In the genomic region with DNA sequence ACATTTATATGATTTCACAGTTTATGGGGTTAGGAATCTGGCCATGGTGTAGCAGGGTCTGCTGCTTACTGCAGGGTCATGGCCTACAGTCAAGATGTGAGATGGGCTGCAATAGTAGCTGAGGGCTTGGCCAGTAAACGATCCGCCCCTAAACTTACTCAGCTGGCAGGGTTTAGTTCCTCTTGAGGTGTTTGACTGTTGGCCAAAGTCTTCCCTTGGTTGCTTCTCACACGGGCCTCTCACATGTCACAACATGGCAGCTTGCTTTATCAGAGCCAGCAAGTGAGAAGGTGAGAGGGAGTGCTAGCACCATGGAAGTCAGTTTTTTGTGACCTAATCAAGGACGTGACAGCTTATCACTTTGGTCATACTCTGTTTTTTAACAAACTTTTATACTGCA, we compare ENCODE assay signal across 1 cellular context.
TF ChIP-seq lines count a peak whose summit lies in the region.

No MANE protein-coding gene starts in this region.

TF ChIP-seq in K562, 482 proteins besides CTCF, POLR2A, EP300 and RAD21 (continued from another document and continues in another):
- TF ChIP-seq, protein P1, sequence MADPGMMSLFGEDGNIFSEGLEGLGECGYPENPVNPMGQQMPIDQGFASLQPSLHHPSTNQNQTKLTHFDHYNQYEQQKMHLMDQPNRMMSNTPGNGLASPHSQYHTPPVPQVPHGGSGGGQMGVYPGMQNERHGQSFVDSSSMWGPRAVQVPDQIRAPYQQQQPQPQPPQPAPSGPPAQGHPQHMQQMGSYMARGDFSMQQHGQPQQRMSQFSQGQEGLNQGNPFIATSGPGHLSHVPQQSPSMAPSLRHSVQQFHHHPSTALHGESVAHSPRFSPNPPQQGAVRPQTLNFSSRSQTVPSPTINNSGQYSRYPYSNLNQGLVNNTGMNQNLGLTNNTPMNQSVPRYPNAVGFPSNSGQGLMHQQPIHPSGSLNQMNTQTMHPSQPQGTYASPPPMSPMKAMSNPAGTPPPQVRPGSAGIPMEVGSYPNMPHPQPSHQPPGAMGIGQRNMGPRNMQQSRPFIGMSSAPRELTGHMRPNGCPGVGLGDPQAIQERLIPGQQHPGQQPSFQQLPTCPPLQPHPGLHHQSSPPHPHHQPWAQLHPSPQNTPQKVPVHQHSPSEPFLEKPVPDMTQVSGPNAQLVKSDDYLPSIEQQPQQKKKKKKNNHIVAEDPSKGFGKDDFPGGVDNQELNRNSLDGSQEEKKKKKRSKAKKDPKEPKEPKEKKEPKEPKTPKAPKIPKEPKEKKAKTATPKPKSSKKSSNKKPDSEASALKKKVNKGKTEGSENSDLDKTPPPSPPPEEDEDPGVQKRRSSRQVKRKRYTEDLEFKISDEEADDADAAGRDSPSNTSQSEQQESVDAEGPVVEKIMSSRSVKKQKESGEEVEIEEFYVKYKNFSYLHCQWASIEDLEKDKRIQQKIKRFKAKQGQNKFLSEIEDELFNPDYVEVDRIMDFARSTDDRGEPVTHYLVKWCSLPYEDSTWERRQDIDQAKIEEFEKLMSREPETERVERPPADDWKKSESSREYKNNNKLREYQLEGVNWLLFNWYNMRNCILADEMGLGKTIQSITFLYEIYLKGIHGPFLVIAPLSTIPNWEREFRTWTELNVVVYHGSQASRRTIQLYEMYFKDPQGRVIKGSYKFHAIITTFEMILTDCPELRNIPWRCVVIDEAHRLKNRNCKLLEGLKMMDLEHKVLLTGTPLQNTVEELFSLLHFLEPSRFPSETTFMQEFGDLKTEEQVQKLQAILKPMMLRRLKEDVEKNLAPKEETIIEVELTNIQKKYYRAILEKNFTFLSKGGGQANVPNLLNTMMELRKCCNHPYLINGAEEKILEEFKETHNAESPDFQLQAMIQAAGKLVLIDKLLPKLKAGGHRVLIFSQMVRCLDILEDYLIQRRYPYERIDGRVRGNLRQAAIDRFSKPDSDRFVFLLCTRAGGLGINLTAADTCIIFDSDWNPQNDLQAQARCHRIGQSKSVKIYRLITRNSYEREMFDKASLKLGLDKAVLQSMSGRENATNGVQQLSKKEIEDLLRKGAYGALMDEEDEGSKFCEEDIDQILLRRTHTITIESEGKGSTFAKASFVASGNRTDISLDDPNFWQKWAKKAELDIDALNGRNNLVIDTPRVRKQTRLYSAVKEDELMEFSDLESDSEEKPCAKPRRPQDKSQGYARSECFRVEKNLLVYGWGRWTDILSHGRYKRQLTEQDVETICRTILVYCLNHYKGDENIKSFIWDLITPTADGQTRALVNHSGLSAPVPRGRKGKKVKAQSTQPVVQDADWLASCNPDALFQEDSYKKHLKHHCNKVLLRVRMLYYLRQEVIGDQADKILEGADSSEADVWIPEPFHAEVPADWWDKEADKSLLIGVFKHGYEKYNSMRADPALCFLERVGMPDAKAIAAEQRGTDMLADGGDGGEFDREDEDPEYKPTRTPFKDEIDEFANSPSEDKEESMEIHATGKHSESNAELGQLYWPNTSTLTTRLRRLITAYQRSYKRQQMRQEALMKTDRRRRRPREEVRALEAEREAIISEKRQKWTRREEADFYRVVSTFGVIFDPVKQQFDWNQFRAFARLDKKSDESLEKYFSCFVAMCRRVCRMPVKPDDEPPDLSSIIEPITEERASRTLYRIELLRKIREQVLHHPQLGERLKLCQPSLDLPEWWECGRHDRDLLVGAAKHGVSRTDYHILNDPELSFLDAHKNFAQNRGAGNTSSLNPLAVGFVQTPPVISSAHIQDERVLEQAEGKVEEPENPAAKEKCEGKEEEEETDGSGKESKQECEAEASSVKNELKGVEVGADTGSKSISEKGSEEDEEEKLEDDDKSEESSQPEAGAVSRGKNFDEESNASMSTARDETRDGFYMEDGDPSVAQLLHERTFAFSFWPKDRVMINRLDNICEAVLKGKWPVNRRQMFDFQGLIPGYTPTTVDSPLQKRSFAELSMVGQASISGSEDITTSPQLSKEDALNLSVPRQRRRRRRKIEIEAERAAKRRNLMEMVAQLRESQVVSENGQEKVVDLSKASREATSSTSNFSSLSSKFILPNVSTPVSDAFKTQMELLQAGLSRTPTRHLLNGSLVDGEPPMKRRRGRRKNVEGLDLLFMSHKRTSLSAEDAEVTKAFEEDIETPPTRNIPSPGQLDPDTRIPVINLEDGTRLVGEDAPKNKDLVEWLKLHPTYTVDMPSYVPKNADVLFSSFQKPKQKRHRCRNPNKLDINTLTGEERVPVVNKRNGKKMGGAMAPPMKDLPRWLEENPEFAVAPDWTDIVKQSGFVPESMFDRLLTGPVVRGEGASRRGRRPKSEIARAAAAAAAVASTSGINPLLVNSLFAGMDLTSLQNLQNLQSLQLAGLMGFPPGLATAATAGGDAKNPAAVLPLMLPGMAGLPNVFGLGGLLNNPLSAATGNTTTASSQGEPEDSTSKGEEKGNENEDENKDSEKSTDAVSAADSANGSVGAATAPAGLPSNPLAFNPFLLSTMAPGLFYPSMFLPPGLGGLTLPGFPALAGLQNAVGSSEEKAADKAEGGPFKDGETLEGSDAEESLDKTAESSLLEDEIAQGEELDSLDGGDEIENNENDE (IDR thresholded peaks at IDR 0.05; ENCODE audit: low read depth, low read length) = no peak
- TF ChIP-seq ZNF184 (CRISPR knock-in tag; IDR thresholded peaks at IDR 0.05) = no peak
- TF ChIP-seq NFATC3 (IDR thresholded peaks at IDR 0.05) = no peak
- peak; percentile 90 for TF ChIP-seq EHMT2 (IDR thresholded peaks at IDR 0.05)
- TF ChIP-seq ZNF696 (CRISPR knock-in tag; conservative IDR thresholded peaks at IDR 0.05) = no peak
- peak; percentile 71; the same call in 1 of the 2 replicates for TF ChIP-seq ZNF766 (CRISPR knock-in tag; conservative IDR thresholded peaks at IDR 0.05)
- TF ChIP-seq ZNF445 (CRISPR knock-in tag; IDR thresholded peaks at IDR 0.05; ENCODE audit: low read depth) = no peak
- TF ChIP-seq, protein P2, sequence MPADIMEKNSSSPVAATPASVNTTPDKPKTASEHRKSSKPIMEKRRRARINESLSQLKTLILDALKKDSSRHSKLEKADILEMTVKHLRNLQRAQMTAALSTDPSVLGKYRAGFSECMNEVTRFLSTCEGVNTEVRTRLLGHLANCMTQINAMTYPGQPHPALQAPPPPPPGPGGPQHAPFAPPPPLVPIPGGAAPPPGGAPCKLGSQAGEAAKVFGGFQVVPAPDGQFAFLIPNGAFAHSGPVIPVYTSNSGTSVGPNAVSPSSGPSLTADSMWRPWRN (IDR thresholded peaks at IDR 0.05; ENCODE audit: low read depth) = no peak
- TF ChIP-seq JUND (IDR thresholded peaks at IDR 0.05; ENCODE audit: borderline replicate concordance, low read depth, low read length) = no peak
- TF ChIP-seq JUND (tag; IDR thresholded peaks at IDR 0.05; ENCODE audit: borderline replicate concordance, low read depth, low read length) = peak; percentile 31; the same call in 1 of the 3 replicates
- TF ChIP-seq, protein P3, sequence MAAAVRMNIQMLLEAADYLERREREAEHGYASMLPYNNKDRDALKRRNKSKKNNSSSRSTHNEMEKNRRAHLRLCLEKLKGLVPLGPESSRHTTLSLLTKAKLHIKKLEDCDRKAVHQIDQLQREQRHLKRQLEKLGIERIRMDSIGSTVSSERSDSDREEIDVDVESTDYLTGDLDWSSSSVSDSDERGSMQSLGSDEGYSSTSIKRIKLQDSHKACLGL (CRISPR knock-in tag; IDR thresholded peaks at IDR 0.05; ENCODE audit: borderline replicate concordance, poor library complexity, severe bottlenecking) = no peak
- peak; percentile 15; the same call in 1 of the 2 replicates for TF ChIP-seq CBFA2T3 (IDR thresholded peaks at IDR 0.05)
- no peak for TF ChIP-seq KDM2B (CRISPR knock-in tag; IDR thresholded peaks at IDR 0.05)
- peak; percentile 68 for TF ChIP-seq L3MBTL2 (IDR thresholded peaks at IDR 0.05)
- TF ChIP-seq CHD2 (IDR thresholded peaks at IDR 0.05; ENCODE audit: low read depth, low read length) = no peak
- TF ChIP-seq, protein P4, sequence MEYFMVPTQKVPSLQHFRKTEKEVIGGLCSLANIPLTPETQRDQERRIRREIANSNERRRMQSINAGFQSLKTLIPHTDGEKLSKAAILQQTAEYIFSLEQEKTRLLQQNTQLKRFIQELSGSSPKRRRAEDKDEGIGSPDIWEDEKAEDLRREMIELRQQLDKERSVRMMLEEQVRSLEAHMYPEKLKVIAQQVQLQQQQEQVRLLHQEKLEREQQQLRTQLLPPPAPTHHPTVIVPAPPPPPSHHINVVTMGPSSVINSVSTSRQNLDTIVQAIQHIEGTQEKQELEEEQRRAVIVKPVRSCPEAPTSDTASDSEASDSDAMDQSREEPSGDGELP (CRISPR knock-in tag; IDR thresholded peaks at IDR 0.05; ENCODE audit: borderline replicate concordance) = peak; percentile 52; the same call in 1 of the 2 replicates
- TF ChIP-seq, protein P5, sequence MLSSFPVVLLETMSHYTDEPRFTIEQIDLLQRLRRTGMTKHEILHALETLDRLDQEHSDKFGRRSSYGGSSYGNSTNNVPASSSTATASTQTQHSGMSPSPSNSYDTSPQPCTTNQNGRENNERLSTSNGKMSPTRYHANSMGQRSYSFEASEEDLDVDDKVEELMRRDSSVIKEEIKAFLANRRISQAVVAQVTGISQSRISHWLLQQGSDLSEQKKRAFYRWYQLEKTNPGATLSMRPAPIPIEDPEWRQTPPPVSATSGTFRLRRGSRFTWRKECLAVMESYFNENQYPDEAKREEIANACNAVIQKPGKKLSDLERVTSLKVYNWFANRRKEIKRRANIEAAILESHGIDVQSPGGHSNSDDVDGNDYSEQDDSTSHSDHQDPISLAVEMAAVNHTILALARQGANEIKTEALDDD (IDR thresholded peaks at IDR 0.05) = peak; percentile 70
- peak; percentile 35; the same call in 1 of the 2 replicates for TF ChIP-seq ZNF589 (CRISPR knock-in tag; IDR thresholded peaks at IDR 0.05; ENCODE audit: low read depth)
- no peak for TF ChIP-seq FOXP1 (CRISPR knock-in tag; IDR thresholded peaks at IDR 0.05)
- TF ChIP-seq ZNF75A (CRISPR knock-in tag; IDR thresholded peaks at IDR 0.05) = no peak
- no peak for TF ChIP-seq NR2C2 (CRISPR knock-in tag; IDR thresholded peaks at IDR 0.05)
- no peak for TF ChIP-seq NR2C2 (tag; IDR thresholded peaks at IDR 0.05)
- TF ChIP-seq HDAC1 (IDR thresholded peaks at IDR 0.05) = no peak
- no peak for TF ChIP-seq DNMT1 (IDR thresholded peaks at IDR 0.05)
- TF ChIP-seq, protein P6, sequence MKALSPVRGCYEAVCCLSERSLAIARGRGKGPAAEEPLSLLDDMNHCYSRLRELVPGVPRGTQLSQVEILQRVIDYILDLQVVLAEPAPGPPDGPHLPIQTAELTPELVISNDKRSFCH (CRISPR knock-in tag; IDR thresholded peaks at IDR 0.05) = no peak
- TF ChIP-seq, protein P6 (tag; IDR thresholded peaks at IDR 0.05) = no peak
- TF ChIP-seq, protein P7, sequence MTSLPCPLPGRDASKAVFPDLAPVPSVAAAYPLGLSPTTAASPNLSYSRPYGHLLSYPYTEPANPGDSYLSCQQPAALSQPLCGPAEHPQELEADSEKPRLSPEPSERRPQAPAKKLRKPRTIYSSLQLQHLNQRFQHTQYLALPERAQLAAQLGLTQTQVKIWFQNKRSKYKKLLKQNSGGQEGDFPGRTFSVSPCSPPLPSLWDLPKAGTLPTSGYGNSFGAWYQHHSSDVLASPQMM (CRISPR knock-in tag; IDR thresholded peaks at IDR 0.05) = no peak
- TF ChIP-seq RCOR1 (IDR thresholded peaks at IDR 0.05; ENCODE audit: borderline replicate concordance in 1 of 2, low read depth in 2 of 2, low read length in 2 of 2) = peak in 1 of 2 experiments; percentile 27; a peak in 1 of 4 replicates
- 0 out of 2 replicates have a peak, but pooled peaks have one; percentile 2 for TF ChIP-seq CBFA2T2 (conservative IDR thresholded peaks at IDR 0.05)
- no peak for TF ChIP-seq RBM39 (optimal IDR thresholded peaks at IDR 0.05; ENCODE audit: low read depth, low read length)
- TF ChIP-seq, protein P8, sequence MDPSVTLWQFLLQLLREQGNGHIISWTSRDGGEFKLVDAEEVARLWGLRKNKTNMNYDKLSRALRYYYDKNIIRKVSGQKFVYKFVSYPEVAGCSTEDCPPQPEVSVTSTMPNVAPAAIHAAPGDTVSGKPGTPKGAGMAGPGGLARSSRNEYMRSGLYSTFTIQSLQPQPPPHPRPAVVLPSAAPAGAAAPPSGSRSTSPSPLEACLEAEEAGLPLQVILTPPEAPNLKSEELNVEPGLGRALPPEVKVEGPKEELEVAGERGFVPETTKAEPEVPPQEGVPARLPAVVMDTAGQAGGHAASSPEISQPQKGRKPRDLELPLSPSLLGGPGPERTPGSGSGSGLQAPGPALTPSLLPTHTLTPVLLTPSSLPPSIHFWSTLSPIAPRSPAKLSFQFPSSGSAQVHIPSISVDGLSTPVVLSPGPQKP (CRISPR knock-in tag; IDR thresholded peaks at IDR 0.05) = no peak
- TF ChIP-seq ZKSCAN1 (IDR thresholded peaks at IDR 0.05; ENCODE audit: low read depth, low read length) = no peak
- TF ChIP-seq, protein P9, sequence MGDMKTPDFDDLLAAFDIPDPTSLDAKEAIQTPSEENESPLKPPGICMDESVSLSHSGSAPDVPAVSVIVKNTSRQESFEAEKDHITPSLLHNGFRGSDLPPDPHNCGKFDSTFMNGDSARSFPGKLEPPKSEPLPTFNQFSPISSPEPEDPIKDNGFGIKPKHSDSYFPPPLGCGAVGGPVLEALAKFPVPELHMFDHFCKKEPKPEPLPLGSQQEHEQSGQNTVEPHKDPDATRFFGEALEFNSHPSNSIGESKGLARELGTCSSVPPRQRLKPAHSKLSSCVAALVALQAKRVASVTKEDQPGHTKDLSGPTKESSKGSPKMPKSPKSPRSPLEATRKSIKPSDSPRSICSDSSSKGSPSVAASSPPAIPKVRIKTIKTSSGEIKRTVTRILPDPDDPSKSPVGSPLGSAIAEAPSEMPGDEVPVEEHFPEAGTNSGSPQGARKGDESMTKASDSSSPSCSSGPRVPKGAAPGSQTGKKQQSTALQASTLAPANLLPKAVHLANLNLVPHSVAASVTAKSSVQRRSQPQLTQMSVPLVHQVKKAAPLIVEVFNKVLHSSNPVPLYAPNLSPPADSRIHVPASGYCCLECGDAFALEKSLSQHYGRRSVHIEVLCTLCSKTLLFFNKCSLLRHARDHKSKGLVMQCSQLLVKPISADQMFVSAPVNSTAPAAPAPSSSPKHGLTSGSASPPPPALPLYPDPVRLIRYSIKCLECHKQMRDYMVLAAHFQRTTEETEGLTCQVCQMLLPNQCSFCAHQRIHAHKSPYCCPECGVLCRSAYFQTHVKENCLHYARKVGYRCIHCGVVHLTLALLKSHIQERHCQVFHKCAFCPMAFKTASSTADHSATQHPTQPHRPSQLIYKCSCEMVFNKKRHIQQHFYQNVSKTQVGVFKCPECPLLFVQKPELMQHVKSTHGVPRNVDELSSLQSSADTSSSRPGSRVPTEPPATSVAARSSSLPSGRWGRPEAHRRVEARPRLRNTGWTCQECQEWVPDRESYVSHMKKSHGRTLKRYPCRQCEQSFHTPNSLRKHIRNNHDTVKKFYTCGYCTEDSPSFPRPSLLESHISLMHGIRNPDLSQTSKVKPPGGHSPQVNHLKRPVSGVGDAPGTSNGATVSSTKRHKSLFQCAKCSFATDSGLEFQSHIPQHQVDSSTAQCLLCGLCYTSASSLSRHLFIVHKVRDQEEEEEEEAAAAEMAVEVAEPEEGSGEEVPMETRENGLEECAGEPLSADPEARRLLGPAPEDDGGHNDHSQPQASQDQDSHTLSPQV (IDR thresholded peaks at IDR 0.05) = peak; percentile 67
- no peak for TF ChIP-seq POLR2H (tag; IDR thresholded peaks at IDR 0.05; ENCODE audit: low read depth)
- TF ChIP-seq ZNF644 (tag; IDR thresholded peaks at IDR 0.05; ENCODE audit: low read depth) = peak; percentile 59; the same call in 1 of the 2 replicates
- no peak for TF ChIP-seq ATF1 (CRISPR knock-in tag; IDR thresholded peaks at IDR 0.05)
- 0 out of 2 replicates have a peak, but pooled peaks have one; percentile 19 for TF ChIP-seq ATF1 (tag; IDR thresholded peaks at IDR 0.05)
